ENCODE assay signal across 8 cellular contexts in the genomic region with DNA sequence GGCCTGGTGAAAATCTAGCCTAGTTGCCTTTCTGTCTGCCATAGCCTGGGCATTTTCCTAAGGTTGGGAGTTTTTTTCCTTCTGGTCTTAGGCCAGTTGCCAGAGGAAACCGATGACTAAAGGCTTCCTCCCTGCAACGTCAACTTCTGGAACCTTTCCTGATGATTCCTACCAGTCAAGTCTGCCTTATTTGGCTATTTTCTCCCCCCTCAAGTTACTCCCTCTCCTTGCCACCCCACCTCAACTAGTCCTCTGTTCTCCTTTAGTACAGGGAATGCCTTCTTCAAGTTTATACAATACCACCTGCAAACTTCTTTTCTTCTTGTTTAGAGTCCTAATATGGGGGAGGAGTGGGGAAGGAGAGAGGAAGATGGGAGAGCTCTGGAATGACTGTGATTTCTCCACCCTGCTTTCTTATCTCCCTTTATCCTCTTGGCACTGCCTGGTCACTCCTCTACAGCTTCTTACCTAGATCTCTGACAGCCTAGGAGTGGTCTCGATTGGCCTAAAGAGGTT. TPM values are rescaled to one million over a fixed set of nuclear protein-coding genes. Genes with fewer than 3 reads are reported as not detected.
DNase-seq lines count a peak whose midpoint lies in the region; ATAC-seq, FAIRE-seq and TF ChIP-seq lines count a peak whose summit lies in the region.

No MANE protein-coding gene starts in this region.

- peaks cover 41% of the 10 kb centered on the region for H3K36me3 Mint-ChIP-seq in activated CD4-positive, alpha-beta memory T cell treated with anti-CD3 and anti-CD28 coated beads for 36 hours
- H3K36me3 Mint-ChIP-seq in activated CD4-positive, alpha-beta memory T cell treated with anti-CD3 and anti-CD28 coated beads, Interleukin-2, amount 10 ng/mL, durations not matched to agents 7 days and 5 days (ENCODE audit: low read depth), result peaks cover 70% of the 10 kb centered on the region

- 38% methylated on average over 3 of the region's 3 CpGs for WGBS in GM12878 (ENCODE audit: insufficient coverage, insufficient replicate concordance, low lambda C conversion rate, missing lambda C conversion rate)
- 24 to 35% methylated on average over 3 of the region's 3 CpGs for WGBS in tibial nerve, 2 donors

- peaks cover 0 to 3% of the 10 kb centered on the region in 2 experiments; a peak in 1 of 4 replicates for H3K36me3 ChIP-seq in GM12878 (ENCODE audit: control insufficient read depth in 2 of 2, insufficient read depth in 2 of 2, low read length in 1 of 2)
- H3K36me3 ChIP-seq in tibial nerve, result no peaks in the 10 kb centered on the region
- H3K36me3 ChIP-seq in effector memory CD4-positive, alpha-beta T cell (ENCODE audit: control insufficient read depth, insufficient read depth, low read length), result no peaks in the 10 kb centered on the region

- TF ChIP-seq CTCF in GM12878 (IDR thresholded peaks at IDR 0.05 in 2 of 3, conservative IDR thresholded peaks at IDR 0.05 in 1 of 3; ENCODE audit: control insufficient read depth in 2 of 3, extremely low read depth in 1 of 3, insufficient read depth in 1 of 3, low read depth in 3 of 3, low read length in 3 of 3) (no peak), tibial nerve (IDR thresholded peaks at IDR 0.05) (no peak)

- H3K27ac ChIP-seq in GM12878 (ENCODE audit: control insufficient read depth, insufficient read depth), result peak overlapping the region; percentile 18; the same call in 1 of the 2 replicates
- H3K27ac ChIP-seq in tibial nerve, result peak overlapping the region; percentile 72 to 99 (median 79)
- H3K27ac ChIP-seq in effector memory CD4-positive, alpha-beta T cell (ENCODE audit: insufficient read depth, low read length, poor library complexity, severe bottlenecking), result no peak overlapping the region

- no peak for TF ChIP-seq POLR2A in GM12878 (IDR thresholded peaks at IDR 0.05; ENCODE audit: low read depth, low read length)
- no peak for TF ChIP-seq POLR2A in tibial nerve (IDR thresholded peaks at IDR 0.05)

- H4K20me1 ChIP-seq in GM12878 (ENCODE audit: control insufficient read depth, insufficient read depth), result no peaks in the 10 kb centered on the region

- peaks cover 88% of the 10 kb centered on the region for H3K79me2 ChIP-seq in GM12878 (ENCODE audit: control insufficient read depth, insufficient read depth, low read length)

- POLR2A ChIA-PET in activated CD4-positive, alpha-beta memory T cell treated with anti-CD3 and anti-CD28 coated beads for 36 hours (lab: Charles Lee), result interaction anchor here (0.9 kb wide), 1 partner anchor 11 kb away, joined by 3 read pairs; no protein-coding TSS in a partner anchor
- POLR2A ChIA-PET in activated CD4-positive, alpha-beta memory T cell treated with anti-CD3 and anti-CD28 coated beads, Interleukin-2, amount 10 ng/mL, durations not matched to agents 7 days and 5 days (lab: Charles Lee), result interaction anchor here (2.2 kb wide), 1 partner anchor 44 kb away, joined by 5 read pairs; no protein-coding TSS in a partner anchor
- POLR2A ChIA-PET in GM12878 (lab: Charles Lee), result no interaction called here

- H3K27me3 Mint-ChIP-seq in activated CD4-positive, alpha-beta memory T cell treated with anti-CD3 and anti-CD28 coated beads for 36 hours, result no peaks in the 10 kb centered on the region
- no peaks in the 10 kb centered on the region for H3K27me3 Mint-ChIP-seq in activated CD4-positive, alpha-beta memory T cell treated with anti-CD3 and anti-CD28 coated beads, Interleukin-2, amount 10 ng/mL, durations not matched to agents 7 days and 5 days

- TF ChIP-seq RAD21 in GM12878 (IDR thresholded peaks at IDR 0.05; ENCODE audit: insufficient read depth, low read depth, low read length), result no peak

- CTCF ChIA-PET in activated CD4-positive, alpha-beta memory T cell treated with anti-CD3 and anti-CD28 coated beads for 36 hours (lab: Charles Lee), result interaction anchor here (1.0 kb wide), 1 partner anchor 11 kb away, joined by 3 read pairs; no protein-coding TSS in a partner anchor
- CTCF ChIA-PET in activated CD4-positive, alpha-beta memory T cell treated with anti-CD3 and anti-CD28 coated beads, Interleukin-2, amount 10 ng/mL, durations not matched to agents 7 days and 5 days (lab: Charles Lee), result no interaction called here
- CTCF ChIA-PET in GM12878 (lab: Yijun Ruan, JAX), result interaction anchor here (0.7 to 1.3 kb wide), 2 partner anchors 9 to 45 kb away, joined by 4 to 5 read pairs; no protein-coding TSS in a partner anchor

- RAD21 ChIA-PET in GM12878 (lab: Charles Lee; ENCODE audit: unreplicated experiment), result interaction anchor here (0.8 to 2.0 kb wide), 4 partner anchors 10 to 45 kb away, joined by 3 to 10 read pairs (median 6); no protein-coding TSS in a partner anchor

- H2AFZ ChIP-seq in GM12878 (ENCODE audit: control insufficient read depth, low read depth, low read length), result no peak overlapping the region

- no peaks in the 10 kb centered on the region for H3K9me3 Mint-ChIP-seq in activated CD4-positive, alpha-beta memory T cell treated with anti-CD3 and anti-CD28 coated beads for 36 hours
- H3K9me3 Mint-ChIP-seq in activated CD4-positive, alpha-beta memory T cell treated with anti-CD3 and anti-CD28 coated beads, Interleukin-2, amount 10 ng/mL, durations not matched to agents 7 days and 5 days, result no peaks in the 10 kb centered on the region

- DNase-seq in activated CD4-positive, alpha-beta memory T cell treated with anti-CD3 and anti-CD28 coated beads for 36 hours, result no peak
- no peak for DNase-seq in activated CD4-positive, alpha-beta memory T cell treated with anti-CD3 and anti-CD28 coated beads, Interleukin-2, amount 10 ng/mL, durations not matched to agents 7 days and 5 days
- no peak for DNase-seq in GM12878 (ENCODE audit: low read depth, low spot score)
- DNase-seq in left lobe of liver (ENCODE audit: low spot score), result no peak
- peak in 1 of 2 donors; percentile 52 for DNase-seq in tibial nerve (ENCODE audit: low spot score in 2 of 2)
- no peak for DNase-seq in effector memory CD4-positive, alpha-beta T cell

- no peak overlapping the region for H3K4me3 Mint-ChIP-seq in activated CD4-positive, alpha-beta memory T cell treated with anti-CD3 and anti-CD28 coated beads for 36 hours
- no peak overlapping the region for H3K4me3 Mint-ChIP-seq in activated CD4-positive, alpha-beta memory T cell treated with anti-CD3 and anti-CD28 coated beads, Interleukin-2, amount 10 ng/mL, durations not matched to agents 7 days and 5 days

- intact Hi-C loops in activated CD4-positive, alpha-beta memory T cell treated with anti-CD3 and anti-CD28 coated beads for 36 hours (cut with micrococcal nuclease), result no loop called here
- intact Hi-C loops in GM12878 (cut with micrococcal nuclease; ENCODE audit: unreplicated experiment), result no loop called here

- peak overlapping the region; percentile 17; the same call in 1 of the 2 replicates for H3K4me3 ChIP-seq in GM12878
- no peak overlapping the region for H3K4me3 ChIP-seq in tibial nerve
- no peak overlapping the region for H3K4me3 ChIP-seq in effector memory CD4-positive, alpha-beta T cell (ENCODE audit: insufficient read depth, low read depth, low read length, poor library complexity, severe bottlenecking)

- in situ Hi-C loops in GM12878 (cut with MboI), result no loop called here

- BruUV-seq in GM12878 (replicated peaks; lab: Mats Ljungman, UMichigan), result no TSS peak

- TF ChIP-seq EP300 in GM12878 (IDR thresholded peaks at IDR 0.05; ENCODE audit: borderline replicate concordance in 1 of 2, control insufficient read depth in 1 of 2, low read depth in 2 of 2, low read length in 2 of 2) (no peak), tibial nerve (IDR thresholded peaks at IDR 0.05) (peak in 1 of 2 donors; percentile 56)

- H3K4me2 ChIP-seq in GM12878 (ENCODE audit: control insufficient read depth, insufficient read depth), result peak overlapping the region; percentile 66

- H3K4me1 Mint-ChIP-seq in activated CD4-positive, alpha-beta memory T cell treated with anti-CD3 and anti-CD28 coated beads for 36 hours (ENCODE audit: low read depth), result peaks cover 79% of the 10 kb centered on the region
- H3K4me1 Mint-ChIP-seq in activated CD4-positive, alpha-beta memory T cell treated with anti-CD3 and anti-CD28 coated beads, Interleukin-2, amount 10 ng/mL, durations not matched to agents 7 days and 5 days, result peaks cover 84% of the 10 kb centered on the region

- H3K27ac Mint-ChIP-seq in activated CD4-positive, alpha-beta memory T cell treated with anti-CD3 and anti-CD28 coated beads for 36 hours, result peak overlapping the region; percentile 85
- no peak overlapping the region for H3K27ac Mint-ChIP-seq in activated CD4-positive, alpha-beta memory T cell treated with anti-CD3 and anti-CD28 coated beads, Interleukin-2, amount 10 ng/mL, durations not matched to agents 7 days and 5 days

- H3K27me3 ChIP-seq in GM12878 (replicated peaks in 1 of 2; ENCODE audit: control insufficient read depth in 2 of 2, insufficient read depth in 2 of 2, low read length in 1 of 2) (no peaks in the 10 kb centered on the region), tibial nerve (peaks cover 0 to 6% of the 10 kb centered on the region in 2 donors)
- H3K27me3 ChIP-seq in effector memory CD4-positive, alpha-beta T cell (replicated peaks; ENCODE audit: control insufficient read depth, insufficient read depth, low read length, poor library complexity, severe bottlenecking), result no peaks in the 10 kb centered on the region

- H3K9ac ChIP-seq in GM12878 (ENCODE audit: control insufficient read depth, insufficient read depth, low read length), result no peak overlapping the region

- SMC1A ChIA-PET in GM12878 (lab: Charles Lee; ENCODE audit: uncharacterized antibody, unreplicated experiment), result interaction anchor here (0.9 to 5.3 kb wide), 6 partner anchors 7 to 41 kb away, joined by 3 to 59 read pairs (median 6); no protein-coding TSS in a partner anchor

- H3K4me1 ChIP-seq in GM12878 (ENCODE audit: control insufficient read depth, insufficient read depth, low read length) (peaks cover 11% of the 10 kb centered on the region), tibial nerve (peaks cover 0 to 94% (median 48%) of the 10 kb centered on the region in 4 donors)
- H3K4me1 ChIP-seq in effector memory CD4-positive, alpha-beta T cell (ENCODE audit: control insufficient read depth, insufficient read depth, low read length, poor library complexity, severe bottlenecking), result peaks cover 45% of the 10 kb centered on the region

- H3K9me3 ChIP-seq in GM12878 (replicated peaks; ENCODE audit: control insufficient read depth, insufficient read depth, low read length) (no peaks in the 10 kb centered on the region), tibial nerve (no peaks in the 10 kb centered on the region)
- no peaks in the 10 kb centered on the region for H3K9me3 ChIP-seq in effector memory CD4-positive, alpha-beta T cell (ENCODE audit: control insufficient read depth, low read length)

- ATAC-seq in GM12878 (no peak), left lobe of liver (peak; percentile 14), GM19463 (IDR thresholded peaks at IDR 0.05; ENCODE audit: unreplicated experiment) (no peak), HG02870 (IDR thresholded peaks at IDR 0.05; ENCODE audit: unreplicated experiment) (no peak)

- FAIRE-seq in GM12878 (lab: Jason Lieb, UNC), result no peak

RNA-seq across cellular contexts. Expression of a gene that starts 10.6 kb away (rescaled TPM):
- 100 to 1,000 TPM; 494 to 502 TPM for total RNA-seq in activated CD4-positive, alpha-beta memory T cell treated with anti-CD3 and anti-CD28 coated beads for 36 hours
- total RNA-seq in activated CD4-positive, alpha-beta memory T cell treated with anti-CD3 and anti-CD28 coated beads, Interleukin-2, amount 10 ng/mL, durations not matched to agents 7 days and 5 days, result 100 to 1,000 TPM; 632 to 637 TPM
- total RNA-seq in GM12878 (2013; cell fraction: nucleolus; rRNA removed), result 67.4 and 69.4 TPM in 2 replicates
- 279 and 294 TPM in 2 replicates for total RNA-seq in GM12878 (2014; rRNA removed)
- total RNA-seq in GM12878 (2014; rRNA removed; fragmentation: Illumina TruSeq; extraction: Trizol), result 206 and 211 TPM in 2 replicates
- 315 and 317 TPM in 2 replicates for total RNA-seq in GM12878 (2021)
- polyA plus RNA-seq in GM12878 (2011; ENCODE audit: low read depth), result 183 TPM
- 202 and 343 TPM in 2 replicates for polyA plus RNA-seq in GM12878 (2011; rRNA removed)
- 285 and 339 TPM in 2 replicates for polyA plus RNA-seq in GM12878 (2011; cell fraction: cytosol; rRNA removed)
- 202 and 358 TPM in 2 replicates for polyA plus RNA-seq in GM12878 (2011; cell fraction: nucleus; rRNA removed)
- 215 and 225 TPM in 2 replicates for polyA plus RNA-seq in GM12878 (2012)
- polyA plus RNA-seq in GM12878 (2014; fragmentation: Illumina TruSeq; extraction: Trizol), result 432 and 447 TPM in 2 replicates
- polyA plus RNA-seq in GM12878 (2014; fragmentation: Nextera tagmentation; extraction: Ambion mirVana), result 100 to 1,000 TPM in 1 of 2 experiments, 10 to 100 TPM in 1; 93.8 to 104 TPM
- 232 and 241 TPM in 2 replicates for polyA plus RNA-seq in GM12878 (2014; rRNA removed)
- 100 to 1,000 TPM; 267 to 272 TPM for polyA plus RNA-seq in GM12878 (2016; fragmentation: Nextera tagmentation; extraction: Ambion mirVana)
- 303 and 349 TPM in 2 replicates for polyA minus RNA-seq in GM12878 (2011; rRNA and poly(A)+ RNA removed)
- polyA minus RNA-seq in GM12878 (2011; cell fraction: cytosol; rRNA and poly(A)+ RNA removed), result 122 and 136 TPM in 2 replicates
- polyA minus RNA-seq in GM12878 (2011; cell fraction: nucleus; rRNA and poly(A)+ RNA removed), result 53.2 and 119 TPM in 2 replicates
- total RNA-seq in left lobe of liver, result 88.7 TPM
- 100 to 1,000 TPM; 215 to 284 (median 258) TPM for total RNA-seq in tibial nerve
